1 cellular context compared by ENCODE assay signal in the genomic region with DNA sequence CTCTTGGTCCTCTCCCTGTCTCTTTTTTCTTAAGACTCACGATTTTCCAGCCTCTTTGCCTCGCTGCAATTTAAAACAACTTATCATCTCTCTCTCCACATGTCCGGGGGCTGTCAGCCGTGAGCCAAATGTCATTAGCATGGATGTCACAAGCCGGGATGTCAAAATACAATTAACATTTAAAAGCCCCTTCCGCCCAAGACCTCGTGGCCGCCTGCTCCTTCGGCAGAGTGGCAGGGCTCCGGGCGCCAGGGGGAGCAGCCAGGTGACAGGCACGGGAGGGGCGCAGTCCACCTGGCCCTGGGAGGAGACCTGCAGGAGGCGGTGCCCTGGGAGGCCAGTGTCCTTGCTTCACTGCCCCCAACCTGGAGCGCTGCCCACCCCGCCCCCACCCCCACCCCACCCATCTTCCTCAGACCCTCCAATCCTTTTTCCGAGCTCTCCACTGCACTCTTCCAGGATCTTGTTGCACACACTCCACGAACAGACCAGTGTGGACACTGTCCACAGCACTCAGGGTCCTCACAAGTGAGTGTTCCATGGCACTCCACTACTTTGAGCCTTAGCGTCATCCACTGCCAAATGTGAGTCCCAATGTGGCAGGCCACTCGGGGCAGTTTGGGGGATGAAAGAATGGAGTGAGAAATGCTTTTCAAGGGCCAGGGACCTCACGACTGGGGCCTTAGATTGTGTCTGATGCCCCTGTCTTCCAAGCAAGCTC.
TF ChIP-seq lines count a peak whose summit lies in the region.

No MANE protein-coding gene starts in this region.

TF ChIP-seq in GM23338, 12 proteins besides CTCF, POLR2A, EP300 and RAD21 (continued from another document):
- TF ChIP-seq, protein P1, sequence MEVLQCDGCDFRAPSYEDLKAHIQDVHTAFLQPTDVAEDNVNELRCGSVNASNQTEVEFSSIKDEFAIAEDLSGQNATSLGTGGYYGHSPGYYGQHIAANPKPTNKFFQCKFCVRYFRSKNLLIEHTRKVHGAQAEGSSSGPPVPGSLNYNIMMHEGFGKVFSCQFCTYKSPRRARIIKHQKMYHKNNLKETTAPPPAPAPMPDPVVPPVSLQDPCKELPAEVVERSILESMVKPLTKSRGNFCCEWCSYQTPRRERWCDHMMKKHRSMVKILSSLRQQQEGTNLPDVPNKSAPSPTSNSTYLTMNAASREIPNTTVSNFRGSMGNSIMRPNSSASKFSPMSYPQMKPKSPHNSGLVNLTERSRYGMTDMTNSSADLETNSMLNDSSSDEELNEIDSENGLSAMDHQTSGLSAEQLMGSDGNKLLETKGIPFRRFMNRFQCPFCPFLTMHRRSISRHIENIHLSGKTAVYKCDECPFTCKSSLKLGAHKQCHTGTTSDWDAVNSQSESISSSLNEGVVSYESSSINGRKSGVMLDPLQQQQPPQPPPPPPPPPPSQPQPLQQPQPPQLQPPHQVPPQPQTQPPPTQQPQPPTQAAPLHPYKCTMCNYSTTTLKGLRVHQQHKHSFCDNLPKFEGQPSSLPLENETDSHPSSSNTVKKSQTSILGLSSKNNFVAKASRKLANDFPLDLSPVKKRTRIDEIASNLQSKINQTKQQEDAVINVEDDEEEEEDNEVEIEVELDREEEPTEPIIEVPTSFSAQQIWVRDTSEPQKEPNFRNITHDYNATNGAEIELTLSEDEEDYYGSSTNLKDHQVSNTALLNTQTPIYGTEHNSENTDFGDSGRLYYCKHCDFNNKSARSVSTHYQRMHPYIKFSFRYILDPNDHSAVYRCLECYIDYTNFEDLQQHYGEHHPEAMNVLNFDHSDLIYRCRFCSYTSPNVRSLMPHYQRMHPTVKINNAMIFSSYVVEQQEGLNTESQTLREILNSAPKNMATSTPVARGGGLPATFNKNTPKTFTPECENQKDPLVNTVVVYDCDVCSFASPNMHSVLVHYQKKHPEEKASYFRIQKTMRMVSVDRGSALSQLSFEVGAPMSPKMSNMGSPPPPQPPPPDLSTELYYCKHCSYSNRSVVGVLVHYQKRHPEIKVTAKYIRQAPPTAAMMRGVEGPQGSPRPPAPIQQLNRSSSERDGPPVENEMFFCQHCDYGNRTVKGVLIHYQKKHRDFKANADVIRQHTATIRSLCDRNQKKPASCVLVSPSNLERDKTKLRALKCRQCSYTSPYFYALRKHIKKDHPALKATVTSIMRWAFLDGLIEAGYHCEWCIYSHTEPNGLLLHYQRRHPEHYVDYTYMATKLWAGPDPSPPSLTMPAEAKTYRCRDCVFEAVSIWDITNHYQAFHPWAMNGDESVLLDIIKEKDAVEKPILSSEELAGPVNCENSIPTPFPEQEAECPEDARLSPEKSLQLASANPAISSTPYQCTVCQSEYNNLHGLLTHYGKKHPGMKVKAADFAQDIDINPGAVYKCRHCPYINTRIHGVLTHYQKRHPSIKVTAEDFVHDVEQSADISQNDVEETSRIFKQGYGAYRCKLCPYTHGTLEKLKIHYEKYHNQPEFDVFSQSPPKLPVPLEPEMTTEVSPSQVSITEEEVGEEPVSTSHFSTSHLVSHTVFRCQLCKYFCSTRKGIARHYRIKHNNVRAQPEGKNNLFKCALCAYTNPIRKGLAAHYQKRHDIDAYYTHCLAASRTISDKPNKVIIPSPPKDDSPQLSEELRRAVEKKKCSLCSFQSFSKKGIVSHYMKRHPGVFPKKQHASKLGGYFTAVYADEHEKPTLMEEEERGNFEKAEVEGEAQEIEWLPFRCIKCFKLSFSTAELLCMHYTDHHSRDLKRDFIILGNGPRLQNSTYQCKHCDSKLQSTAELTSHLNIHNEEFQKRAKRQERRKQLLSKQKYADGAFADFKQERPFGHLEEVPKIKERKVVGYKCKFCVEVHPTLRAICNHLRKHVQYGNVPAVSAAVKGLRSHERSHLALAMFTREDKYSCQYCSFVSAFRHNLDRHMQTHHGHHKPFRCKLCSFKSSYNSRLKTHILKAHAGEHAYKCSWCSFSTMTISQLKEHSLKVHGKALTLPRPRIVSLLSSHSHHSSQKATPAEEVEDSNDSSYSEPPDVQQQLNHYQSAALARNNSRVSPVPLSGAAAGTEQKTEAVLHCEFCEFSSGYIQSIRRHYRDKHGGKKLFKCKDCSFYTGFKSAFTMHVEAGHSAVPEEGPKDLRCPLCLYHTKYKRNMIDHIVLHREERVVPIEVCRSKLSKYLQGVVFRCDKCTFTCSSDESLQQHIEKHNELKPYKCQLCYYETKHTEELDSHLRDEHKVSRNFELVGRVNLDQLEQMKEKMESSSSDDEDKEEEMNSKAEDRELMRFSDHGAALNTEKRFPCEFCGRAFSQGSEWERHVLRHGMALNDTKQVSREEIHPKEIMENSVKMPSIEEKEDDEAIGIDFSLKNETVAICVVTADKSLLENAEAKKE (CRISPR knock-in tag; IDR thresholded peaks at IDR 0.05) = no peak
- TF ChIP-seq EZH2 (IDR thresholded peaks at IDR 0.05; ENCODE audit: low read depth, unreplicated experiment) (no peak), STAT1 (IDR thresholded peaks at IDR 0.05; ENCODE audit: unreplicated experiment) (no peak), CREB1 (CRISPR knock-in tag; IDR thresholded peaks at IDR 0.05; ENCODE audit: low read depth) (no peak), ZNF114 (CRISPR knock-in tag; IDR thresholded peaks at IDR 0.05) (no peak), ZNF331 (CRISPR knock-in tag; IDR thresholded peaks at IDR 0.05; ENCODE audit: low read depth) (no peak), JUNB (IDR thresholded peaks at IDR 0.05; ENCODE audit: unreplicated experiment) (no peak)
- TF ChIP-seq, protein P2, sequence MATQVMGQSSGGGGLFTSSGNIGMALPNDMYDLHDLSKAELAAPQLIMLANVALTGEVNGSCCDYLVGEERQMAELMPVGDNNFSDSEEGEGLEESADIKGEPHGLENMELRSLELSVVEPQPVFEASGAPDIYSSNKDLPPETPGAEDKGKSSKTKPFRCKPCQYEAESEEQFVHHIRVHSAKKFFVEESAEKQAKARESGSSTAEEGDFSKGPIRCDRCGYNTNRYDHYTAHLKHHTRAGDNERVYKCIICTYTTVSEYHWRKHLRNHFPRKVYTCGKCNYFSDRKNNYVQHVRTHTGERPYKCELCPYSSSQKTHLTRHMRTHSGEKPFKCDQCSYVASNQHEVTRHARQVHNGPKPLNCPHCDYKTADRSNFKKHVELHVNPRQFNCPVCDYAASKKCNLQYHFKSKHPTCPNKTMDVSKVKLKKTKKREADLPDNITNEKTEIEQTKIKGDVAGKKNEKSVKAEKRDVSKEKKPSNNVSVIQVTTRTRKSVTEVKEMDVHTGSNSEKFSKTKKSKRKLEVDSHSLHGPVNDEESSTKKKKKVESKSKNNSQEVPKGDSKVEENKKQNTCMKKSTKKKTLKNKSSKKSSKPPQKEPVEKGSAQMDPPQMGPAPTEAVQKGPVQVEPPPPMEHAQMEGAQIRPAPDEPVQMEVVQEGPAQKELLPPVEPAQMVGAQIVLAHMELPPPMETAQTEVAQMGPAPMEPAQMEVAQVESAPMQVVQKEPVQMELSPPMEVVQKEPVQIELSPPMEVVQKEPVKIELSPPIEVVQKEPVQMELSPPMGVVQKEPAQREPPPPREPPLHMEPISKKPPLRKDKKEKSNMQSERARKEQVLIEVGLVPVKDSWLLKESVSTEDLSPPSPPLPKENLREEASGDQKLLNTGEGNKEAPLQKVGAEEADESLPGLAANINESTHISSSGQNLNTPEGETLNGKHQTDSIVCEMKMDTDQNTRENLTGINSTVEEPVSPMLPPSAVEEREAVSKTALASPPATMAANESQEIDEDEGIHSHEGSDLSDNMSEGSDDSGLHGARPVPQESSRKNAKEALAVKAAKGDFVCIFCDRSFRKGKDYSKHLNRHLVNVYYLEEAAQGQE (IDR thresholded peaks at IDR 0.05; ENCODE audit: unreplicated experiment) = no peak
- TF ChIP-seq, protein P3, sequence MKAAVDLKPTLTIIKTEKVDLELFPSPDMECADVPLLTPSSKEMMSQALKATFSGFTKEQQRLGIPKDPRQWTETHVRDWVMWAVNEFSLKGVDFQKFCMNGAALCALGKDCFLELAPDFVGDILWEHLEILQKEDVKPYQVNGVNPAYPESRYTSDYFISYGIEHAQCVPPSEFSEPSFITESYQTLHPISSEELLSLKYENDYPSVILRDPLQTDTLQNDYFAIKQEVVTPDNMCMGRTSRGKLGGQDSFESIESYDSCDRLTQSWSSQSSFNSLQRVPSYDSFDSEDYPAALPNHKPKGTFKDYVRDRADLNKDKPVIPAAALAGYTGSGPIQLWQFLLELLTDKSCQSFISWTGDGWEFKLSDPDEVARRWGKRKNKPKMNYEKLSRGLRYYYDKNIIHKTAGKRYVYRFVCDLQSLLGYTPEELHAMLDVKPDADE (IDR thresholded peaks at IDR 0.05) = no peak
